8 cellular contexts compared by ENCODE assay signal in genomic region chr3:184155644-184156521, GRCh38. TPM values are rescaled to one million over a fixed set of nuclear protein-coding genes. Genes with fewer than 3 reads are reported as not detected.
DNase-seq lines count a peak whose midpoint lies in the region; ATAC-seq and TF ChIP-seq lines count a peak whose summit lies in the region.

No MANE protein-coding gene starts in this region.

- H3K27ac Mint-ChIP-seq in activated CD8-positive, alpha-beta T cell treated with anti-CD3 and anti-CD28 coated beads for 36 hours: peak overlapping the region; percentile 82

- CTCF ChIA-PET in activated CD8-positive, alpha-beta T cell treated with anti-CD3 and anti-CD28 coated beads for 36 hours (lab: Charles Lee): interaction anchor here (0.9 to 1.6 kb wide), 5 partner anchors 10 to 94 kb away, joined by 3 to 5 read pairs (median 4); partner anchors contain the start of genes AP2M1 and EEF1AKMT4

- H3K27me3 Mint-ChIP-seq in activated CD8-positive, alpha-beta T cell treated with anti-CD3 and anti-CD28 coated beads for 36 hours: no peaks in the 10 kb centered on the region

- H3K9me2 ChIP-seq in Loucy (replicated peaks; ENCODE audit: low read depth, low read length): no peaks in the 10 kb centered on the region

- H2AFZ ChIP-seq in Loucy (ENCODE audit: low read length): peak overlapping the region; percentile 57

- H3K9me3 ChIP-seq in ES-I3 (ENCODE audit: control insufficient read depth, insufficient read depth, low read length) (no peaks in the 10 kb centered on the region), Loucy (ENCODE audit: insufficient read depth, low read depth, low read length) (no peaks in the 10 kb centered on the region), muscle layer of colon (ENCODE audit: low read length) (no peaks in the 10 kb centered on the region), thoracic aorta (no peaks in the 10 kb centered on the region)

- H3K27me3 ChIP-seq in Loucy (ENCODE audit: insufficient read depth, low read length, poor library complexity, severe bottlenecking): no peaks in the 10 kb centered on the region
- H3K27me3 ChIP-seq in muscle layer of colon (ENCODE audit: control insufficient read depth in 1 of 2, insufficient read depth in 2 of 2, low read length in 2 of 2): no peaks in the 10 kb centered on the region
- no peaks in the 10 kb centered on the region for H3K27me3 ChIP-seq in thoracic aorta (replicated peaks; ENCODE audit: insufficient read depth)

- intact Hi-C loops in activated CD8-positive, alpha-beta T cell treated with anti-CD3 and anti-CD28 coated beads for 36 hours (cut with micrococcal nuclease): no loop called here

- TF ChIP-seq CTCF in Loucy (conservative IDR thresholded peaks at IDR 0.05; ENCODE audit: low read length) (no peak), epithelial cell of esophagus (IDR thresholded peaks at IDR 0.05; ENCODE audit: insufficient read depth, low read depth, low read length, missing control alignments) (no peak), thoracic aorta (IDR thresholded peaks at IDR 0.05) (no peak)
- TF ChIP-seq CTCF in activated CD8-positive, alpha-beta T cell treated with anti-CD3 and anti-CD28 coated beads for 36 hours (IDR thresholded peaks at IDR 0.05): no peak

- ATAC-seq in GM21723 (IDR thresholded peaks at IDR 0.05; ENCODE audit: unreplicated experiment) (peak; percentile 35), thoracic aorta (ENCODE audit: insufficient number of reproducible peaks, low FRiP score, low read depth) (no peak)
- ATAC-seq in activated CD8-positive, alpha-beta T cell treated with anti-CD3 and anti-CD28 coated beads for 36 hours: peak; percentile 50

- POLR2A ChIA-PET in activated CD8-positive, alpha-beta T cell treated with anti-CD3 and anti-CD28 coated beads for 36 hours (lab: Charles Lee): interaction anchor here (0.7 to 1.8 kb wide), 7 partner anchors 8 to 356 kb away, joined by 3 to 10 read pairs (median 3); partner anchors contain the start of gene EIF2B5

- DNase-seq in activated CD8-positive, alpha-beta T cell treated with anti-CD3 and anti-CD28 coated beads for 36 hours: peak; percentile 66
- DNase-seq in epithelial cell of esophagus (ENCODE audit: low read depth) (peak; percentile 51), thoracic aorta (ENCODE audit: low spot score) (no peak), GDM1 (lab: John Stamatoyannopoulos, UW) (no peak)

- peak overlapping the region; percentile 96 for H3K4me3 Mint-ChIP-seq in activated CD8-positive, alpha-beta T cell treated with anti-CD3 and anti-CD28 coated beads for 36 hours

- H3F3A ChIP-seq in Loucy (ENCODE audit: low read depth): peaks cover 10% of the 10 kb centered on the region

- peaks cover 21% of the 10 kb centered on the region for H3K4me1 Mint-ChIP-seq in activated CD8-positive, alpha-beta T cell treated with anti-CD3 and anti-CD28 coated beads for 36 hours (ENCODE audit: low read depth)

- H3K9ac ChIP-seq in ES-I3 (ENCODE audit: low read depth, low read length): peak overlapping the region; percentile 99
- H3K9ac ChIP-seq in Loucy (ENCODE audit: low read depth, low read length, poor library complexity, severe bottlenecking): peak overlapping the region; percentile 87
- H3K9ac ChIP-seq in muscle layer of colon (ENCODE audit: low read length): peak overlapping the region; percentile 83

- H3K4me2 ChIP-seq in Loucy (ENCODE audit: low read depth, low read length, poor library complexity, severe bottlenecking): peak overlapping the region; percentile 96

- H3K79me2 ChIP-seq in Loucy (ENCODE audit: insufficient read depth, low read length): peaks cover 47% of the 10 kb centered on the region

- peaks cover 31% of the 10 kb centered on the region for H4K20me1 ChIP-seq in Loucy (ENCODE audit: insufficient read depth, low read length, poor library complexity, severe bottlenecking)

- H3K9me3 Mint-ChIP-seq in activated CD8-positive, alpha-beta T cell treated with anti-CD3 and anti-CD28 coated beads for 36 hours: no peaks in the 10 kb centered on the region

- peaks cover 4% of the 10 kb centered on the region for H3K36me3 Mint-ChIP-seq in activated CD8-positive, alpha-beta T cell treated with anti-CD3 and anti-CD28 coated beads for 36 hours (ENCODE audit: low read depth)

- H3K27ac ChIP-seq in muscle layer of colon (ENCODE audit: low read depth, low read length): peak overlapping the region; percentile 85
- peak overlapping the region; percentile 93 to 95 for H3K27ac ChIP-seq in thoracic aorta

- peaks cover 7% of the 10 kb centered on the region; the same call in 1 of the 2 replicates for H3K4me1 ChIP-seq in ES-I3 (ENCODE audit: insufficient read depth, low read length)
- peaks cover 36% of the 10 kb centered on the region for H3K4me1 ChIP-seq in Loucy (ENCODE audit: insufficient read depth, low read length, poor library complexity, severe bottlenecking)
- H3K4me1 ChIP-seq in muscle layer of colon (ENCODE audit: insufficient read depth, low read length): peaks cover 45% of the 10 kb centered on the region
- peaks cover 40 to 51% of the 10 kb centered on the region in 2 donors for H3K4me1 ChIP-seq in thoracic aorta (ENCODE audit: control insufficient read depth in 1 of 2, low read depth in 2 of 2)

- H3K4me3 ChIP-seq in Loucy (ENCODE audit: low read length, poor library complexity, severe bottlenecking) (peak overlapping the region; percentile 83), epithelial cell of esophagus (ENCODE audit: low read length) (peak overlapping the region; percentile 82), muscle layer of colon (ENCODE audit: low read depth in 1 of 2, low read length in 2 of 2) (peak overlapping the region; percentile 98 to 99), thoracic aorta (peak overlapping the region; percentile 95)

- H3K36me3 ChIP-seq in ES-I3 (ENCODE audit: insufficient read depth, low read length): no peaks in the 10 kb centered on the region
- no peaks in the 10 kb centered on the region for H3K36me3 ChIP-seq in Loucy (ENCODE audit: insufficient read depth, low read length)
- H3K36me3 ChIP-seq in muscle layer of colon (ENCODE audit: insufficient read depth, low read length): no peaks in the 10 kb centered on the region
- H3K36me3 ChIP-seq in thoracic aorta: no peaks in the 10 kb centered on the region

RNA-seq across cellular contexts. Expression of gene DVL3, which starts 0.7 kb away (rescaled TPM):
- 10 to 100 TPM; 21.2 to 25.9 TPM for total RNA-seq in activated CD8-positive, alpha-beta T cell treated with anti-CD3 and anti-CD28 coated beads for 36 hours
- total RNA-seq in thoracic aorta: 100 to 1,000 TPM in 1 of 2 donors, 10 to 100 TPM in 1; 50.5 to 102 TPM

RNA-seq across cellular contexts. Expression of gene AP2M1, which starts 18.8 kb away (rescaled TPM):
- total RNA-seq in activated CD8-positive, alpha-beta T cell treated with anti-CD3 and anti-CD28 coated beads for 36 hours: 100 to 1,000 TPM; 211 to 223 TPM
- 100 to 1,000 TPM; 194 to 203 TPM for total RNA-seq in thoracic aorta

RNA-seq across cellular contexts. Expression of gene EIF2B5, which starts 20.7 kb away (rescaled TPM):
- 10 to 100 TPM; 59.9 to 64.0 TPM for total RNA-seq in activated CD8-positive, alpha-beta T cell treated with anti-CD3 and anti-CD28 coated beads for 36 hours
- total RNA-seq in thoracic aorta: 10 to 100 TPM; 38.7 to 39.7 TPM

RNA-seq across cellular contexts. Expression of gene ABCF3, which starts 30.1 kb away (rescaled TPM):
- 10 to 100 TPM; 61.3 to 68.7 TPM for total RNA-seq in activated CD8-positive, alpha-beta T cell treated with anti-CD3 and anti-CD28 coated beads for 36 hours
- 10 to 100 TPM; 50.2 to 62.1 TPM for total RNA-seq in thoracic aorta

RNA-seq across cellular contexts. Expression of gene HTR3E, which starts 59.0 kb away (rescaled TPM):
- not detected for total RNA-seq in activated CD8-positive, alpha-beta T cell treated with anti-CD3 and anti-CD28 coated beads for 36 hours
- total RNA-seq in thoracic aorta: not detected

Comparison
In these comparisons a context has a peak if more than half of its experiments do, and no peak if none do; other contexts are left out.
1. DNase-seq: peak in activated CD8-positive, alpha-beta T cell treated with anti-CD3 and anti-CD28 coated beads for 36 hours (single experiment) and epithelial cell of esophagus (single experiment); none in thoracic aorta (single experiment) and GDM1 (single experiment).
2. Peak in every context shown above with its lines, with median percentiles within 50 percentile points of each other: H3K9ac ChIP-seq and H3K4me3 ChIP-seq.